In the genomic region with DNA sequence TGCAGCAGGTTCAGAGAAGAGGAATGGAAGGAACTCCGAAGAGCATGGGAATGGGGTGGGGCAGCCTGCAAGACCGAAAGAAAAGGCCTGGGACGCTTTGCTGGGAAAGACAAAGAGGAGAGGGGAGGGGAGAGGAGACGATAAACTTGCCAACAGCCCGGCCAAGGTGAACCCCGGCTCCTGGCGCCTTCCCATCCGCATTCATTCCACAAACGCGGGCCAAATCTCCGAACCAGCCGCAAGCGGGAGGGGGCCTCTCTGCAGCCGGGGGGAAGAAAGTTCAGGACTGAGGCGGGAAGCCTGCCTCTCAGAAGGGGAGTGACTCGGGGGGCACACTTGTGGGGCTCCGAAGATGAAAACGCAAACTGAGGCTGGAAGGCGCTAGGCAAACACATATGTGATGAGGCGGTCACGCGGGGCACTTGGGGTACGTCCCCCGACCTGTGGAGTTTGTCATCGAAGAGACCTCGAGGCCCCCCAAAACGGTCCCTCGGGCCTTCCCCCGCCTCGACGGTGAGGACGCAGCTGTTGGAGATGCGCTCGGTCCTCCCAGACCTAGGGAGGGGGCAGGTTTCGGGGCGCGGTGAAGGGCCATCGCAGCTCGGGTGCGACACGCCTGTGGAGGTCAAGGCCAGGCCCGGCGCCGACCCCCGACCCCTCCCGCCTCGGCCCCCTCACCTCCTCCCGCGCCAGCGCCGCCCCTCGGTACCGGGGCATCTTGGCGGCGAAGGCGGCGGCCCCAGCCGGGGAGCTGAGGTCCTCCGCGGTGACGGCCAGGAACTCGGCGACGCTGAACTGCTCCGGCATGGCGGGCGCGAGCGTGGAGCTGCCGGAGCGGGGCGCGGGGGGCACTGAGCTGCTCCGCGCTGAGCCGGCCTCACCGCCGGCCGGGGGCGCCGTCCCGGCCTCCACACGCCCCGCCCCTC, we compare ENCODE assay signal across 8 cellular contexts. TPM values are rescaled to one million over a fixed set of nuclear protein-coding genes. Genes with fewer than 3 reads are reported as not detected.
DNase-seq lines count a peak whose midpoint lies in the region; ATAC-seq, FAIRE-seq and TF ChIP-seq lines count a peak whose summit lies in the region.

ASAP3 (minus strand) TSS at position 853 of the 926 bp plus-strand sequence; CDS start at position 807, 46 bp downstream.

- H3K9ac ChIP-seq in H9 (ENCODE audit: extremely low read depth, insufficient read length, low read length), result peak within 1 kb of the TSS; percentile 49

- peak within 1 kb of the TSS; percentile 91 to 98 (median 93) for H3K27ac Mint-ChIP-seq in H9

- no peak within 1 kb of the TSS for H2BK20ac ChIP-seq in H9 (ENCODE audit: low read depth, low read length, poor library complexity, severe bottlenecking)

- no peaks in the 10 kb centered on the region for H4K20me1 ChIP-seq in H9 (ENCODE audit: control insufficient read depth, insufficient read depth, insufficient read length)

- peak within 1 kb of the TSS; percentile 72 for H3K4me3 ChIP-seq in WERI-Rb-1 (ENCODE audit: low read depth, low read length)
- peak within 1 kb of the TSS; percentile 57 for H3K4me3 ChIP-seq in epithelial cell of esophagus (ENCODE audit: low read length)
- H3K4me3 ChIP-seq in mucosa of descending colon, result peak within 1 kb of the TSS; percentile 56

- ATAC-seq in mucosa of descending colon (peak; percentile 3), HG03159 (IDR thresholded peaks at IDR 0.05; ENCODE audit: unreplicated experiment) (no peak)

- intact Hi-C loops in mucosa of descending colon (cut with DNase I, micrococcal nuclease), result no loop called here

- peaks cover 20 to 33% of the 10 kb centered on the region in 2 experiments for H3K4me1 Mint-ChIP-seq in H9

- FAIRE-seq in urothelium cell line (lab: Jason Lieb, UNC), result no peak

- H3K79me2 ChIP-seq in H9 (ENCODE audit: insufficient read depth, low read length), result peaks cover 9% of the 10 kb centered on the region; the same call in 1 of the 2 replicates

- peak within 1 kb of the TSS; percentile 86 for H3K18ac ChIP-seq in H9 (ENCODE audit: insufficient read length, low read depth, low read length)

- H4K5ac ChIP-seq in H9 (ENCODE audit: insufficient read length, low read depth, low read length), result no peak within 1 kb of the TSS

- H3K4me2 ChIP-seq in H9 (ENCODE audit: insufficient read depth, insufficient read length, low read length), result peak within 1 kb of the TSS; percentile 67

- no peaks in the 10 kb centered on the region; a peak in 1 of 7 replicates for H3K36me3 Mint-ChIP-seq in H9 (ENCODE audit: insufficient read depth in 1 of 3, low read depth in 3 of 3)

- H2AFZ ChIP-seq in H9 (ENCODE audit: low read length), result peak within 1 kb of the TSS; percentile 17

- no peaks in the 10 kb centered on the region for H3K36me3 ChIP-seq in WERI-Rb-1
- no peaks in the 10 kb centered on the region for H3K36me3 ChIP-seq in mucosa of descending colon (ENCODE audit: low read depth)

- WGBS in H9 (ENCODE audit: extremely low coverage, insufficient read length, low lambda C conversion rate), result no CpG with 5 or more reads among the region's 84 CpGs

- H3K56ac ChIP-seq in H9 (ENCODE audit: insufficient read length, low read depth, low read length), result no peak within 1 kb of the TSS

- H3K4me3 Mint-ChIP-seq in H9, result peak within 1 kb of the TSS; percentile 86 to 98

- H3K4me1 ChIP-seq in H9 (ENCODE audit: insufficient read depth, low read length), result no peaks in the 10 kb centered on the region; the same call in 1 of the 2 replicates
- no peaks in the 10 kb centered on the region for H3K4me1 ChIP-seq in mucosa of descending colon (ENCODE audit: low read depth)

- H4K91ac ChIP-seq in H9 (ENCODE audit: insufficient read length, low read depth, low read length), result no peak within 1 kb of the TSS

- no peak within 1 kb of the TSS for H3T11ph ChIP-seq in H9 (ENCODE audit: low read length)

- H3K23me2 ChIP-seq in H9 (ENCODE audit: insufficient read length, low read depth, low read length, poor library complexity, severe bottlenecking), result peaks cover 13% of the 10 kb centered on the region

- H3K27me3 ChIP-seq in H9 (ENCODE audit: insufficient read depth, low read length), result no peaks in the 10 kb centered on the region
- no peaks in the 10 kb centered on the region for H3K27me3 ChIP-seq in WERI-Rb-1 (ENCODE audit: insufficient read depth, low read depth, severe bottlenecking)

- H3K23ac ChIP-seq in H9 (ENCODE audit: insufficient read length, low read depth, low read length), result no peak within 1 kb of the TSS

- no peak within 1 kb of the TSS for H2BK5ac ChIP-seq in H9 (ENCODE audit: insufficient read length, low read length)

- no peak within 1 kb of the TSS for H2AK5ac ChIP-seq in H9 (ENCODE audit: insufficient read length, low read length)

- H3K9me3 Mint-ChIP-seq in H9, result no peaks in the 10 kb centered on the region

- H3K14ac ChIP-seq in H9 (ENCODE audit: insufficient read depth, low read length), result peak within 1 kb of the TSS; percentile 92; the same call in 1 of the 2 replicates

- no peak within 1 kb of the TSS for H3K27ac ChIP-seq in H9 (ENCODE audit: insufficient read length, low read depth, low read length)
- peak within 1 kb of the TSS; percentile 75 for H3K27ac ChIP-seq in WERI-Rb-1

- H3K4ac ChIP-seq in H9 (ENCODE audit: low read depth, low read length), result no peak within 1 kb of the TSS

- no peaks in the 10 kb centered on the region for H3K9me3 ChIP-seq in H9 (ENCODE audit: control insufficient read depth, low read depth, low read length)
- no peaks in the 10 kb centered on the region for H3K9me3 ChIP-seq in WERI-Rb-1 (ENCODE audit: severe bottlenecking)
- no peaks in the 10 kb centered on the region for H3K9me3 ChIP-seq in mucosa of descending colon

- no peak within 1 kb of the TSS for H2BK120ac ChIP-seq in H9 (ENCODE audit: low read depth, low read length, poor library complexity, severe bottlenecking)

- DNase-seq in AG20443 (ENCODE audit: low spot score), result peak; percentile 38
- peak; percentile 73 for DNase-seq in H9
- peak; percentile 28 for DNase-seq in WERI-Rb-1
- DNase-seq in epithelial cell of esophagus (ENCODE audit: low read depth), result peak; percentile 24
- peak; percentile 46 to 71 (median 71) for DNase-seq in mucosa of descending colon
- DNase-seq in urothelium cell line (ENCODE audit: low spot score), result peak; percentile 33
- DNase-seq in NCI-H1092 treated with DMSO at 0.1 percent for 48 hours (lab: John Stamatoyannopoulos, UW), result no peak

- no peaks in the 10 kb centered on the region for H3K79me1 ChIP-seq in H9 (ENCODE audit: insufficient read depth, low read depth, low read length, poor library complexity, severe bottlenecking)

- H2BK15ac ChIP-seq in H9 (ENCODE audit: low read depth, low read length), result no peak within 1 kb of the TSS

- H3K27me3 Mint-ChIP-seq in H9 (ENCODE audit: low read depth), result peaks cover 54% of the 10 kb centered on the region

- no peak within 1 kb of the TSS for H2BK12ac ChIP-seq in H9 (ENCODE audit: insufficient read length, low read depth, low read length)

- peak; percentile 27; the same call in 1 of the 3 replicates for TF ChIP-seq CTCF in H9 (conservative IDR thresholded peaks at IDR 0.05)
- peak; percentile 31 for TF ChIP-seq CTCF in WERI-Rb-1 (IDR thresholded peaks at IDR 0.05; ENCODE audit: low read depth, low read length)
- peak; percentile 28 for TF ChIP-seq CTCF in epithelial cell of esophagus (IDR thresholded peaks at IDR 0.05; ENCODE audit: insufficient read depth, low read depth, low read length, missing control alignments)
- no peak for TF ChIP-seq CTCF in mucosa of descending colon (IDR thresholded peaks at IDR 0.05)

- H4K8ac ChIP-seq in H9 (replicated peaks; ENCODE audit: insufficient read length, low read depth, low read length), result no peak within 1 kb of the TSS

RNA-seq across cellular contexts. Expression of gene ASAP3, which starts in this region (rescaled TPM):
- total RNA-seq in H9 (2021), result 25.9 and 26.7 TPM in 2 replicates
- total RNA-seq in mucosa of descending colon, result 10 to 100 TPM; 31.2 to 38.8 (median 37.8) TPM
